ENCODE assay signal across 18 cellular contexts in genomic region chr13:111303559-111303958, GRCh38. TPM values are rescaled to one million over a fixed set of nuclear protein-coding genes. Genes with fewer than 3 reads are reported as not detected.
DNase-seq lines count a peak whose midpoint lies in the region; ATAC-seq lines count a peak whose summit lies in the region.
"Had no signal": no experiment of that assay in that cellular context is flagged by ENCODE, and none has a peak within 500 bp of the region (broad histone marks: within the 10 kb centered on the region; RNA-seq: fewer than 3 reads in every experiment).

No MANE protein-coding gene starts in this region.

- no peak overlapping the region for H3K4me3 ChIP-seq in BLaER1 treated with 17β-estradiol and CSF1 and Interleukin-3, amounts not matched to agents 10 nM and 100 nM

- H3K27ac ChIP-seq in BLaER1 treated with 17β-estradiol and CSF1 and Interleukin-3, amounts not matched to agents 10 nM and 100 nM: no peak overlapping the region

- H3K9me3 ChIP-seq in BLaER1 treated with 17β-estradiol and CSF1 and Interleukin-3, amounts not matched to agents 10 nM and 100 nM (replicated peaks in 1 of 11): peaks cover 11 to 35% (median 26%) of the 10 kb centered on the region in 11 experiments; a peak in 20 of 22 replicates

- peaks cover 0 to 20% (median 5%) of the 10 kb centered on the region in 11 experiments; a peak in 7 of 22 replicates for H4K20me1 ChIP-seq in BLaER1 treated with 17β-estradiol and CSF1 and Interleukin-3, amounts not matched to agents 10 nM and 100 nM

- peak; percentile 68 for DNase-seq in mesenteric fat pad (ENCODE audit: low spot score)
- DNase-seq in NOMO-1 treated with dmso at 0.1 percent for 144 hours (lab: John Stamatoyannopoulos, UW; ENCODE audit: unreplicated experiment): no peak
- no peak for DNase-seq in NCI-H146 (lab: John Stamatoyannopoulos, UW)
- no peak for DNase-seq in central memory CD4-positive, alpha-beta T cell
- DNase-seq: ACHN; CD8-positive, alpha-beta T cell; GF-D8; H7; MM.1S; NCI-H1105 treated with DMSO at 0.1 percent for 48 hours; NCI-H187 treated with DMSO at 0.1 percent for 48 hours; NCI-H446; NCI-H748 treated with DMSO at 0.1 percent for 48 hours; SHP77 had no signal

- H3K4me2 ChIP-seq in BLaER1 treated with 17β-estradiol and CSF1 and Interleukin-3, amounts not matched to agents 10 nM and 100 nM: peak overlapping the region in 8 of 11 experiments; percentile 0 to 54 (median 10); a peak in 8 of 22 replicates

- ATAC-seq in GM21423 (IDR thresholded peaks at IDR 0.05; ENCODE audit: unreplicated experiment) (peak; percentile 2), HG03159 (IDR thresholded peaks at IDR 0.05; ENCODE audit: unreplicated experiment) (peak; percentile 7)
- ATAC-seq: CD8-positive, alpha-beta T cell; SK-N-SH treated with all-trans-retinoic acid at 6 μM for 48 hours had no signal

- no peaks in the 10 kb centered on the region for H3K27me3 ChIP-seq in BLaER1 treated with 17β-estradiol and CSF1 and Interleukin-3, amounts not matched to agents 10 nM and 100 nM

- peaks cover 92 to 100% (median 99%) of the 10 kb centered on the region in 11 experiments for H3K36me3 ChIP-seq in BLaER1 treated with 17β-estradiol and CSF1 and Interleukin-3, amounts not matched to agents 10 nM and 100 nM

- peaks cover 0 to 13% (median 10%) of the 10 kb centered on the region in 10 experiments; a peak in 14 of 20 replicates for H3K4me1 ChIP-seq in BLaER1 treated with 17β-estradiol and CSF1 and Interleukin-3, amounts not matched to agents 10 nM and 100 nM

- no peak overlapping the region for H3K9ac ChIP-seq in BLaER1 treated with 17β-estradiol and CSF1 and Interleukin-3, amounts not matched to agents 10 nM and 100 nM

RNA-seq across cellular contexts. Expression of gene TEX29, which starts 16.9 kb away (rescaled TPM):
- total RNA-seq in mesenteric fat pad: 0.67 TPM
- total RNA-seq: H7 had no signal
